Comparison of ENCODE assay signal across 17 cellular contexts in genomic region chr11:65538915-65539374, GRCh38. TPM values are rescaled to one million over a fixed set of nuclear protein-coding genes. Genes with fewer than 3 reads are reported as not detected.
A peak's percentile ranks its signal among the peaks of the same experiment; 100 is the strongest.
DNase-seq lines count a peak whose midpoint lies in the region; ATAC-seq and TF ChIP-seq lines count a peak whose summit lies in the region.
"Had no signal": no experiment of that assay in that cellular context is flagged by ENCODE, and none has a peak within 500 bp of the region (broad histone marks: within the 10 kb centered on the region; RNA-seq: fewer than 3 reads in every experiment).

No MANE protein-coding gene starts in this region.

- no peak overlapping the region; the same call in 1 of the 2 replicates for H3K4me3 ChIP-seq in PC-3 (ENCODE audit: low read length)

- H3K27ac Mint-ChIP-seq in neural crest cell (ENCODE audit: unreplicated experiment), result no peak overlapping the region
- H3K27ac Mint-ChIP-seq: activated CD4-positive, alpha-beta T cell treated with anti-CD3 and anti-CD28 coated beads, Interleukin-2, amount 10 ng/mL, durations not matched to agents 7 days and 5 days had no signal

- H3K27ac ChIP-seq in C4-2B (peak overlapping the region; percentile 95), PC-3 (ENCODE audit: low read length) (no peak overlapping the region), foreskin keratinocyte (no peak overlapping the region)
- H3K27ac ChIP-seq: KMS-11 had no signal

- BruUV-seq in PC-3 (replicated peaks; lab: Mats Ljungman, UMichigan), result no TSS peak

- POLR2A ChIA-PET in PC-3 (lab: Charles Lee; ENCODE audit: unreplicated experiment), result no interaction called here

- CTCF ChIA-PET in PC-3 (lab: Charles Lee), result no interaction called here

- H3K36me3 Mint-ChIP-seq in neural crest cell (ENCODE audit: low read depth), result peaks cover 6% of the 10 kb centered on the region

- peaks cover 5% of the 10 kb centered on the region for H3K4me1 Mint-ChIP-seq in neural crest cell

- ATAC-seq in PC-3 (no peak), foreskin keratinocyte (no peak), omental fat pad (ENCODE audit: low FRiP score) (no peak)

- H3K9me3 ChIP-seq in PC-3 (ENCODE audit: low read length), result no peaks in the 10 kb centered on the region
- H3K9me3 ChIP-seq: thyroid gland had no signal

- H3K4me1 ChIP-seq in PC-3 (ENCODE audit: insufficient read depth, low read length) (peaks cover 19% of the 10 kb centered on the region), foreskin keratinocyte (peaks cover 13% of the 10 kb centered on the region)

- DNase-seq in PC-3 (no peak), foreskin keratinocyte (no peak), neural crest cell (ENCODE audit: low read depth, low spot score) (peak; percentile 31), COLO668 (lab: John Stamatoyannopoulos, UW; ENCODE audit: unreplicated experiment) (no peak), omental fat pad (ENCODE audit: low spot score) (no peak)
- DNase-seq in stimulated activated CD4-positive, alpha-beta T cell treated with anti-CD3 and anti-CD28 coated beads, Interleukin-2, amount 100 ng/mL, for 48 hours, result no peak
- DNase-seq in stimulated activated CD8-positive, alpha-beta memory T cell treated with anti-CD3 and anti-CD28 coated beads, Interleukin-4, amount 100 ng/mL, for 48 hours, result no peak
- DNase-seq: activated CD4-positive, alpha-beta T cell treated with anti-CD3 and anti-CD28 coated beads, Interleukin-2, amount 10 ng/mL, durations not matched to agents 7 days and 5 days; cortex of kidney; left cardiac atrium; naive thymus-derived CD4-positive, alpha-beta T cell; NCI-H1417 treated with DMSO at 0.1 percent for 48 hours; NCI-H524; Right ventricle myocardium superior; thyroid gland had no signal

- H3K9ac ChIP-seq in PC-3 (ENCODE audit: low read length), result no peak overlapping the region
- H3K9ac ChIP-seq: KMS-11 had no signal

- peaks cover 60% of the 10 kb centered on the region for H3K27me3 Mint-ChIP-seq in neural crest cell (ENCODE audit: low read depth)
- H3K27me3 Mint-ChIP-seq: activated CD4-positive, alpha-beta T cell treated with anti-CD3 and anti-CD28 coated beads, Interleukin-2, amount 10 ng/mL, durations not matched to agents 7 days and 5 days; naive thymus-derived CD4-positive, alpha-beta T cell had no signal

- intact Hi-C loops in PC-3 (cut with micrococcal nuclease), result no loop called here

- no peaks in the 10 kb centered on the region for H3F3A ChIP-seq in PC-3 (ENCODE audit: low read length, unreplicated experiment)

- H3K79me2 ChIP-seq in PC-3 (ENCODE audit: low read length), result 0 out of 2 replicates have a peak, but pooled peaks cover 5% of the 10 kb centered on the region

- peaks cover 15% of the 10 kb centered on the region; the same call in 1 of the 2 replicates for H3K36me3 ChIP-seq in PC-3 (ENCODE audit: low read depth, low read length)

- H4K20me1 ChIP-seq in PC-3 (ENCODE audit: low read length), result no peaks in the 10 kb centered on the region

- no peaks in the 10 kb centered on the region for H3K9me2 ChIP-seq in PC-3 (replicated peaks; ENCODE audit: low read length)

- TF ChIP-seq CTCF in C4-2B (conservative IDR thresholded peaks at IDR 0.05) (no peak; the same call in 1 of the 2 replicates), PC-3 (conservative IDR thresholded peaks at IDR 0.05; ENCODE audit: low read depth, low read length) (no peak), foreskin keratinocyte (conservative IDR thresholded peaks at IDR 0.05) (peak; percentile 11), neural crest cell (conservative IDR thresholded peaks at IDR 0.05) (peak; percentile 18), omental fat pad (IDR thresholded peaks at IDR 0.05) (no peak)

- H3K9me3 Mint-ChIP-seq in neural crest cell, result no peaks in the 10 kb centered on the region
- H3K9me3 Mint-ChIP-seq: activated CD4-positive, alpha-beta T cell treated with anti-CD3 and anti-CD28 coated beads, Interleukin-2, amount 10 ng/mL, durations not matched to agents 7 days and 5 days; naive thymus-derived CD4-positive, alpha-beta T cell had no signal

- H3K4me2 ChIP-seq in PC-3 (ENCODE audit: low read length), result peak overlapping the region; percentile 95; the same call in 1 of the 2 replicates

- no peaks in the 10 kb centered on the region for H3K27me3 ChIP-seq in PC-3 (ENCODE audit: low read length)
- H3K27me3 ChIP-seq in foreskin keratinocyte, result no peaks in the 10 kb centered on the region
- H3K27me3 ChIP-seq: thyroid gland had no signal

- no peak overlapping the region for H3K4me3 Mint-ChIP-seq in neural crest cell
- H3K4me3 Mint-ChIP-seq: activated CD4-positive, alpha-beta T cell treated with anti-CD3 and anti-CD28 coated beads, Interleukin-2, amount 10 ng/mL, durations not matched to agents 7 days and 5 days had no signal

- no peak overlapping the region for H2AFZ ChIP-seq in PC-3 (ENCODE audit: low read length)

RNA-seq across cellular contexts. Expression of gene SCYL1, which starts 14.1 kb away (rescaled TPM):
- total RNA-seq in PC-3 (2014; rRNA removed), result 201 and 262 TPM in 2 replicates
- 62.2 and 66.1 TPM in 2 replicates for total RNA-seq in foreskin keratinocyte
- 62.0 and 62.8 TPM in 2 replicates for polyA plus RNA-seq in foreskin keratinocyte
- total RNA-seq in neural crest cell, result 66.0 and 68.8 TPM in 2 replicates
- total RNA-seq in omental fat pad, result 100 to 1,000 TPM in 1 of 4 donors, 10 to 100 TPM in 3; 75.4 to 105 (median 88.8) TPM

RNA-seq across cellular contexts. Expression of gene LTBP3, which starts 19.2 kb away (rescaled TPM):
- total RNA-seq in PC-3 (2014; rRNA removed) (197 and 233 TPM in 2 replicates), foreskin keratinocyte (11.5 and 15.1 TPM in 2 replicates), neural crest cell (21.0 and 22.5 TPM in 2 replicates), omental fat pad (10 to 100 TPM; 67.3 to 84.8 (median 76.5) TPM)
- polyA plus RNA-seq in foreskin keratinocyte, result 14.8 and 19.3 TPM in 2 replicates

RNA-seq across cellular contexts. Expression of gene ZNRD2, which starts 31.3 kb away (rescaled TPM):
- 126 and 206 TPM in 2 replicates for total RNA-seq in PC-3 (2014; rRNA removed)
- 77.3 and 78.6 TPM in 2 replicates for total RNA-seq in foreskin keratinocyte
- polyA plus RNA-seq in foreskin keratinocyte, result 119 and 123 TPM in 2 replicates
- 32.2 and 33.2 TPM in 2 replicates for total RNA-seq in neural crest cell
- total RNA-seq in omental fat pad, result 10 to 100 TPM; 41.1 to 56.1 (median 50.1) TPM

RNA-seq across cellular contexts. Expression of gene FAM89B, which starts 33.4 kb away (rescaled TPM):
- 76.3 and 87.7 TPM in 2 replicates for total RNA-seq in PC-3 (2014; rRNA removed)
- total RNA-seq in foreskin keratinocyte, result 21.2 and 32.0 TPM in 2 replicates
- 31.4 and 45.1 TPM in 2 replicates for polyA plus RNA-seq in foreskin keratinocyte
- total RNA-seq in neural crest cell, result 82.4 and 86.3 TPM in 2 replicates
- total RNA-seq in omental fat pad, result 10 to 100 TPM; 29.1 to 37.4 (median 33.1) TPM

RNA-seq across cellular contexts. Expression of gene EHBP1L1, which starts 36.9 kb away (rescaled TPM):
- total RNA-seq in PC-3 (2014; rRNA removed) (126 and 200 TPM in 2 replicates), foreskin keratinocyte (26.3 and 26.6 TPM in 2 replicates), neural crest cell (13.6 and 15.3 TPM in 2 replicates), omental fat pad (100 to 1,000 TPM in 1 of 4 donors, 10 to 100 TPM in 3; 21.2 to 125 (median 65.6) TPM)
- polyA plus RNA-seq in foreskin keratinocyte, result 14.7 and 16.8 TPM in 2 replicates

Comparison
In these comparisons a context has a peak if more than half of its experiments do, and no peak if none do; other contexts are left out.
1. CTCF ChIP-seq: peak in foreskin keratinocyte (single experiment) and neural crest cell (single experiment); none in C4-2B (single experiment), PC-3 (single experiment) and omental fat pad (0 of 3).